Comparison of ENCODE assay signal across 8 cellular contexts in the genomic region with DNA sequence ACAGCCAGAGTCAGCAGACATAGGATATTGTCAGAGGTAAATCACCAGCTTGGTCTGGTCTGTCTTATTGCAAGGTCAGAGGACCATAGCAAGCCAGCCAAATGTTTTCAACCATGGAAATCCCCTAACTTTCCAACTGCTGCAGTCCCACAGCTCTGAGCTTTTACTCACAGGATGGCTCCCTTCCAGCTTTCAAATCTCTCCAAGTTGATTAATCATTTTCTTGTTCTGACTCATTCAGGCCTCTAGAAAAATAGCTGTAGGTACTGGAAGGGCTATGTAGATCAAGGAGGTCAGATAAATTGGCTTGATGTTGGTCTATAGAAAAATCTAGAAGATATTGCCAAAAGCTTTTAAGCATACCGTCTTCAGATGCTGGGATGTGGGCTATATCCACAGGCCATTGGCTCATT.
DNase-seq lines count a peak whose midpoint lies in the region; ATAC-seq, FAIRE-seq and TF ChIP-seq lines count a peak whose summit lies in the region.

No MANE protein-coding gene starts in this region.

- no TSS peak for BruUV-seq in endothelial cell of umbilical vein (replicated peaks; lab: Mats Ljungman, UMichigan)

- H3K9me3 Mint-ChIP-seq in activated CD4-positive, alpha-beta T cell treated with anti-CD3 and anti-CD28 coated beads for 36 hours (ENCODE audit: low read depth): peaks cover 1% of the 10 kb centered on the region
- peaks cover 2% of the 10 kb centered on the region for H3K9me3 Mint-ChIP-seq in progenitor cell of endocrine pancreas (ENCODE audit: low read depth)
- no peaks in the 10 kb centered on the region for H3K9me3 Mint-ChIP-seq in naive thymus-derived CD8-positive, alpha-beta T cell

- peak overlapping the region; percentile 32 for H2AFZ ChIP-seq in endothelial cell of umbilical vein (ENCODE audit: low read depth, low read length)

- peaks cover 23% of the 10 kb centered on the region for H3K4me1 Mint-ChIP-seq in activated CD4-positive, alpha-beta T cell treated with anti-CD3 and anti-CD28 coated beads for 36 hours
- peaks cover 26% of the 10 kb centered on the region for H3K4me1 Mint-ChIP-seq in progenitor cell of endocrine pancreas (ENCODE audit: low read depth)
- no peaks in the 10 kb centered on the region for H3K4me1 Mint-ChIP-seq in naive thymus-derived CD8-positive, alpha-beta T cell

- no peaks in the 10 kb centered on the region for H4K20me1 ChIP-seq in endothelial cell of umbilical vein (replicated peaks; ENCODE audit: control insufficient read depth, extremely low read depth, insufficient read depth, low read length)

- POLR2A ChIA-PET in activated CD4-positive, alpha-beta T cell treated with anti-CD3 and anti-CD28 coated beads for 36 hours (lab: Charles Lee): interaction anchor here (0.7 to 1.3 kb wide), 4 partner anchors 22 to 564 kb away, joined by 3 to 7 read pairs (median 3); no protein-coding TSS in a partner anchor
- POLR2A ChIA-PET in endothelial cell of umbilical vein (lab: Charles Lee): interaction anchor here (0.6 to 1.3 kb wide), 2 partner anchors 450 to 561 kb away, joined by 3 to 9 read pairs; a partner anchor contains a TSS
- POLR2A ChIA-PET in naive thymus-derived CD8-positive, alpha-beta T cell (lab: Charles Lee): no interaction called here

- no peaks in the 10 kb centered on the region for H3K27me3 ChIP-seq in endothelial cell of umbilical vein (ENCODE audit: control insufficient read depth in 2 of 2, insufficient read depth in 2 of 2, low read length in 2 of 2)

- H3K27me3 Mint-ChIP-seq in activated CD4-positive, alpha-beta T cell treated with anti-CD3 and anti-CD28 coated beads for 36 hours: no peaks in the 10 kb centered on the region
- H3K27me3 Mint-ChIP-seq in progenitor cell of endocrine pancreas: no peaks in the 10 kb centered on the region
- H3K27me3 Mint-ChIP-seq in naive thymus-derived CD8-positive, alpha-beta T cell: no peaks in the 10 kb centered on the region

- no peak overlapping the region for H3K4me3 ChIP-seq in endothelial cell of umbilical vein (replicated peaks in 1 of 3; ENCODE audit: insufficient read depth in 1 of 3, low read depth in 1 of 3, low read length in 3 of 3)

- FAIRE-seq in endothelial cell of umbilical vein (lab: Jason Lieb, UNC): peak; percentile 97

- ATAC-seq in activated CD4-positive, alpha-beta T cell treated with anti-CD3 and anti-CD28 coated beads for 36 hours: peak; percentile 83
- ATAC-seq in HG02610 (IDR thresholded peaks at IDR 0.05; ENCODE audit: unreplicated experiment): peak; percentile 90
- ATAC-seq in naive thymus-derived CD8-positive, alpha-beta T cell: no peak

- intact Hi-C loops in activated CD4-positive, alpha-beta T cell treated with anti-CD3 and anti-CD28 coated beads for 36 hours (cut with DNase I, micrococcal nuclease): loop anchor here (1.0 to 5.0 kb wide), 4 partner anchors 21 to 560 kb away; a partner anchor contains a TSS
- intact Hi-C loops in endothelial cell of umbilical vein (cut with micrococcal nuclease): loop anchor here (5.0 kb wide), 1 partner anchor 90 kb away; no protein-coding TSS in a partner anchor

- peaks cover 2% of the 10 kb centered on the region for H3K36me3 Mint-ChIP-seq in activated CD4-positive, alpha-beta T cell treated with anti-CD3 and anti-CD28 coated beads for 36 hours (ENCODE audit: low read depth)
- peaks cover 2% of the 10 kb centered on the region for H3K36me3 Mint-ChIP-seq in progenitor cell of endocrine pancreas (ENCODE audit: insufficient read depth)
- H3K36me3 Mint-ChIP-seq in naive thymus-derived CD8-positive, alpha-beta T cell: no peaks in the 10 kb centered on the region

- peak overlapping the region; percentile 95 for H3K4me2 ChIP-seq in endothelial cell of umbilical vein (ENCODE audit: insufficient read depth, low read length)

- H3K9me1 ChIP-seq in endothelial cell of umbilical vein (replicated peaks; ENCODE audit: control insufficient read depth, extremely low read depth, insufficient read depth, low read length): no peaks in the 10 kb centered on the region

- no peaks in the 10 kb centered on the region for H3K79me2 ChIP-seq in endothelial cell of umbilical vein (ENCODE audit: control insufficient read depth, insufficient read depth, low read length)

- H3K27ac ChIP-seq in endothelial cell of umbilical vein (ENCODE audit: insufficient read depth, low read depth, low read length): peak overlapping the region; percentile 99

- H3K27ac Mint-ChIP-seq in activated CD4-positive, alpha-beta T cell treated with anti-CD3 and anti-CD28 coated beads for 36 hours: no peak overlapping the region
- H3K27ac Mint-ChIP-seq in progenitor cell of endocrine pancreas: no peak overlapping the region
- H3K27ac Mint-ChIP-seq in naive thymus-derived CD8-positive, alpha-beta T cell: no peak overlapping the region

- peak; percentile 62 for DNase-seq in activated CD4-positive, alpha-beta T cell treated with anti-CD3 and anti-CD28 coated beads for 36 hours
- DNase-seq in activated CD4-positive, alpha-beta T cell treated with anti-CD3 and anti-CD28 coated beads, Interleukin-2, amount 50 U/mL, for 1 hour: no peak
- DNase-seq in NCI-H69 (lab: John Stamatoyannopoulos, UW): peak; percentile 70
- DNase-seq in endothelial cell of umbilical vein (ENCODE audit: low read depth, low spot score): peak; percentile 99
- DNase-seq in non-pigmented ciliary epithelial cell (ENCODE audit: low read depth): peak; percentile 99
- no peak for DNase-seq in progenitor cell of endocrine pancreas (ENCODE audit: low spot score, unreplicated experiment)
- DNase-seq in naive thymus-derived CD8-positive, alpha-beta T cell: no peak

- CTCF ChIA-PET in activated CD4-positive, alpha-beta T cell treated with anti-CD3 and anti-CD28 coated beads for 36 hours (lab: Charles Lee): interaction anchor here (0.6 to 1.6 kb wide), 6 partner anchors 10 to 453 kb away, joined by 3 to 7 read pairs (median 3); no protein-coding TSS in a partner anchor
- CTCF ChIA-PET in endothelial cell of umbilical vein (lab: Charles Lee): interaction anchor here (0.8 to 1.7 kb wide), 12 partner anchors 15 to 592 kb away, joined by 3 to 12 read pairs (median 4); no protein-coding TSS in a partner anchor

- H3K36me3 ChIP-seq in endothelial cell of umbilical vein (ENCODE audit: control insufficient read depth in 2 of 2, extremely low read depth in 1 of 2, insufficient read depth in 2 of 2, low read length in 2 of 2): no peaks in the 10 kb centered on the region

- peak overlapping the region; percentile 74 for H3K9ac ChIP-seq in endothelial cell of umbilical vein (replicated peaks; ENCODE audit: extremely low read depth, insufficient read depth, low read length)

- TF ChIP-seq CTCF in endothelial cell of umbilical vein (IDR thresholded peaks at IDR 0.05; ENCODE audit: extremely low read depth in 1 of 2, insufficient read depth in 1 of 2, low read depth in 1 of 2, low read length in 2 of 2) (no peak), progenitor cell of endocrine pancreas (IDR thresholded peaks at IDR 0.05; ENCODE audit: unreplicated experiment) (no peak)

- peaks cover 30% of the 10 kb centered on the region for H3K4me1 ChIP-seq in endothelial cell of umbilical vein (ENCODE audit: control insufficient read depth, extremely low read depth, insufficient read depth, low read length)

- dilution Hi-C loops in endothelial cell of umbilical vein (cut with MboI; ENCODE audit: extremely low pct_ligation_motif_present, low sequenced_read_pairs): no loop called here

- H3K9me3 ChIP-seq in endothelial cell of umbilical vein (replicated peaks; ENCODE audit: control insufficient read depth, insufficient read depth, low read length): no peaks in the 10 kb centered on the region

- peak; percentile 39 for TF ChIP-seq POLR2A in endothelial cell of umbilical vein (IDR thresholded peaks at IDR 0.05; ENCODE audit: low read depth, low read length)

- no peak overlapping the region for H3K4me3 Mint-ChIP-seq in activated CD4-positive, alpha-beta T cell treated with anti-CD3 and anti-CD28 coated beads for 36 hours
- no peak overlapping the region for H3K4me3 Mint-ChIP-seq in progenitor cell of endocrine pancreas (ENCODE audit: low read depth)
- no peak overlapping the region for H3K4me3 Mint-ChIP-seq in naive thymus-derived CD8-positive, alpha-beta T cell

TF ChIP-seq in endothelial cell of umbilical vein, 7 proteins besides CTCF, POLR2A, EP300 and RAD21:
- TF ChIP-seq EZH2 (IDR thresholded peaks at IDR 0.05; ENCODE audit: borderline replicate concordance, low read depth, low read length, severe bottlenecking) (no peak), GATA2 (IDR thresholded peaks at IDR 0.05; ENCODE audit: insufficient read depth, insufficient read length, low read depth, low read length) (peak; percentile 69), MYC (IDR thresholded peaks at IDR 0.05; ENCODE audit: low read depth, low read length) (no peak), POLR2AphosphoS5 (IDR thresholded peaks at IDR 0.05; ENCODE audit: insufficient read depth, low read depth, low read length) (peak; percentile 54), JUN (IDR thresholded peaks at IDR 0.05; ENCODE audit: borderline replicate concordance, insufficient read depth, insufficient read length, low read depth) (peak; percentile 83), FOS (IDR thresholded peaks at IDR 0.05; ENCODE audit: borderline replicate concordance, insufficient read depth, low read length) (peak; percentile 75)
- TF ChIP-seq, protein P1, sequence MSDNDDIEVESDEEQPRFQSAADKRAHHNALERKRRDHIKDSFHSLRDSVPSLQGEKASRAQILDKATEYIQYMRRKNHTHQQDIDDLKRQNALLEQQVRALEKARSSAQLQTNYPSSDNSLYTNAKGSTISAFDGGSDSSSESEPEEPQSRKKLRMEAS (IDR thresholded peaks at IDR 0.05; ENCODE audit: insufficient read depth, insufficient read length): no peak

Comparison
In these comparisons a context has a peak if more than half of its experiments do, and no peak if none do; other contexts are left out.
1. DNase-seq: peak in activated CD4-positive, alpha-beta T cell treated with anti-CD3 and anti-CD28 coated beads for 36 hours (single experiment), NCI-H69 (single experiment), endothelial cell of umbilical vein (single experiment) and non-pigmented ciliary epithelial cell (single experiment); none in activated CD4-positive, alpha-beta T cell treated with anti-CD3 and anti-CD28 coated beads, Interleukin-2, amount 50 U/mL, for 1 hour (single experiment), progenitor cell of endocrine pancreas (single experiment) and naive thymus-derived CD8-positive, alpha-beta T cell (0 of 10).
2. ATAC-seq: peak in activated CD4-positive, alpha-beta T cell treated with anti-CD3 and anti-CD28 coated beads for 36 hours (single experiment) and HG02610 (single experiment); none in naive thymus-derived CD8-positive, alpha-beta T cell (0 of 2).